ENCODE assay signal across 15 cellular contexts in genomic region chr21:26087223-26087918, GRCh38.
"Had no signal": no experiment of that assay in that cellular context is flagged by ENCODE, and none has a peak within 500 bp of the region (broad histone marks: within the 10 kb centered on the region; RNA-seq: fewer than 3 reads in every experiment).

No MANE protein-coding gene starts in this region.

- DNase-seq: activated B cell treated with CpG ODN at 0.5 μM for 24 hours; activated CD4-positive, alpha-beta T cell treated with anti-CD3 and anti-CD28 coated beads, Interleukin-2, amount 50 U/mL, for 1 hour; activated gamma-delta T cell treated with Interleukin-2 at 50 U/mL for 16 hours; activated T-cell treated with anti-CD3 and anti-CD28 coated beads, Interleukin-2, amount 50 U/mL, for 24 hours; aorta; dorsolateral prefrontal cortex; hypothalamus; lower lobe of right lung; midbrain; pancreas; stimulated activated CD4-positive, alpha-beta T cell treated with anti-CD3 and anti-CD28 coated beads, Interleukin-4, amount 100 ng/mL, for 1 hour; stimulated activated CD8-positive, alpha-beta memory T cell treated with anti-CD3 and anti-CD28 coated beads, Interleukin-4, amount 100 ng/mL, for 48 hours; thyroid gland; uterus had no signal

- H3K4me3 ChIP-seq: dorsolateral prefrontal cortex, lower lobe of right lung, pancreas, thyroid gland, uterus had no signal

- H3K27ac Mint-ChIP-seq: activated B cell treated with CpG ODN at 0.5 μM for 24 hours; activated T-cell treated with anti-CD3 and anti-CD28 coated beads, Interleukin-2, amount 50 U/mL, for 24 hours had no signal

- H3K27me3 Mint-ChIP-seq: activated B cell treated with CpG ODN at 0.5 μM for 24 hours; activated T-cell treated with anti-CD3 and anti-CD28 coated beads, Interleukin-2, amount 50 U/mL, for 24 hours had no signal

- H3K4me1 Mint-ChIP-seq: activated B cell treated with CpG ODN at 0.5 μM for 24 hours had no signal

- H3K4me1 ChIP-seq: pancreas, uterus had no signal

- ATAC-seq: esophagus mucosa, lower lobe of right lung, pancreas had no signal

- H3K36me3 ChIP-seq: pancreas, uterus had no signal

- H3K9me3 ChIP-seq: lower lobe of right lung, pancreas, thyroid gland, uterus had no signal

- H3K27ac ChIP-seq: lower lobe of right lung, pancreas, thyroid gland, uterus had no signal

- H3K27me3 ChIP-seq: dorsolateral prefrontal cortex, pancreas, thyroid gland, uterus had no signal

- H3K4me3 Mint-ChIP-seq: activated B cell treated with CpG ODN at 0.5 μM for 24 hours; activated T-cell treated with anti-CD3 and anti-CD28 coated beads, Interleukin-2, amount 50 U/mL, for 24 hours had no signal

- H3K9me3 Mint-ChIP-seq: activated T-cell treated with anti-CD3 and anti-CD28 coated beads, Interleukin-2, amount 50 U/mL, for 24 hours had no signal
